Comparison of ENCODE assay signal across 20 cellular contexts in genomic region chr3:20682573-20682972, GRCh38.
DNase-seq lines count a peak whose midpoint lies in the region; ATAC-seq and TF ChIP-seq lines count a peak whose summit lies in the region.
"Had no signal": no experiment of that assay in that cellular context is flagged by ENCODE, and none has a peak within 500 bp of the region (broad histone marks: within the 10 kb centered on the region; RNA-seq: fewer than 3 reads in every experiment).

No MANE protein-coding gene starts in this region.

- no peak overlapping the region for H3K27ac Mint-ChIP-seq in activated T-helper 1 cell treated with anti-CD3 and anti-CD28 coated beads, Interleukin-12 subunit alpha, Interleukin-12 subunit beta, Interleukin-2, Interleukin-4 antibody, amounts not matched to agents 30 ng/mL and 10 ng/mL and 1 ng/mL, durations not matched to agents 14 hours and 24 hours and 36 hours

- H3K4me3 Mint-ChIP-seq in activated T-helper 1 cell treated with anti-CD3 and anti-CD28 coated beads, Interleukin-12 subunit alpha, Interleukin-12 subunit beta, Interleukin-2, Interleukin-4 antibody, amounts not matched to agents 30 ng/mL and 10 ng/mL and 1 ng/mL, durations not matched to agents 14 hours and 24 hours and 36 hours = no peak overlapping the region

- H3K27ac ChIP-seq in foreskin keratinocyte (no peak overlapping the region), esophagus squamous epithelium (no peak overlapping the region)
- H3K27ac ChIP-seq: BLaER1 treated with 17β-estradiol and CSF1 and Interleukin-3, amounts not matched to agents 10 nM and 100 nM; KMS-11; RWPE1; SJCRH30 had no signal

- intact Hi-C loops in esophagus squamous epithelium (cut with DNase I) = no loop called here
- intact Hi-C loops in activated T-helper 1 cell treated with anti-CD3 and anti-CD28 coated beads, Interleukin-12 subunit alpha, Interleukin-12 subunit beta, Interleukin-2, Interleukin-4 antibody, amounts not matched to agents 30 ng/mL and 10 ng/mL and 1 ng/mL, durations not matched to agents 14 hours and 24 hours and 36 hours (cut with micrococcal nuclease) = no loop called here

- no peaks in the 10 kb centered on the region for H3K27me3 ChIP-seq in foreskin keratinocyte
- H3K27me3 ChIP-seq in esophagus squamous epithelium = no peaks in the 10 kb centered on the region
- H3K27me3 ChIP-seq: BLaER1 treated with 17β-estradiol and CSF1 and Interleukin-3, amounts not matched to agents 10 nM and 100 nM; MG63; SJCRH30 had no signal

- H3K9me3 Mint-ChIP-seq in activated T-helper 1 cell treated with anti-CD3 and anti-CD28 coated beads, Interleukin-12 subunit alpha, Interleukin-12 subunit beta, Interleukin-2, Interleukin-4 antibody, amounts not matched to agents 30 ng/mL and 10 ng/mL and 1 ng/mL, durations not matched to agents 14 hours and 24 hours and 36 hours = peaks cover 28% of the 10 kb centered on the region

- TF ChIP-seq CTCF in foreskin keratinocyte (conservative IDR thresholded peaks at IDR 0.05) (no peak), esophagus squamous epithelium (IDR thresholded peaks at IDR 0.05) (no peak)

- ATAC-seq in foreskin keratinocyte (peak; percentile 14), HG03571 (IDR thresholded peaks at IDR 0.05; ENCODE audit: unreplicated experiment) (no peak)
- ATAC-seq: HepG2 had no signal

- H3K4me1 ChIP-seq in foreskin keratinocyte (no peaks in the 10 kb centered on the region), esophagus squamous epithelium (no peaks in the 10 kb centered on the region)
- H3K4me1 ChIP-seq: SJCRH30 had no signal

- 79 to 90% methylated on average over 5 of the region's 5 CpGs for WGBS in esophagus squamous epithelium, 2 donors

- H3K9me3 ChIP-seq in esophagus squamous epithelium = peaks cover 0 to 5% (median 3%) of the 10 kb centered on the region in 3 donors
- H3K9me3 ChIP-seq: MG63, SJCRH30 had no signal

- no peak overlapping the region for H3K4me3 ChIP-seq in esophagus squamous epithelium
- H3K4me3 ChIP-seq: BLaER1 treated with 17β-estradiol and CSF1 and Interleukin-3, amounts not matched to agents 10 nM and 100 nM; MG63; SJCRH30 had no signal

- no peaks in the 10 kb centered on the region for H3K27me3 Mint-ChIP-seq in activated T-helper 1 cell treated with anti-CD3 and anti-CD28 coated beads, Interleukin-12 subunit alpha, Interleukin-12 subunit beta, Interleukin-2, Interleukin-4 antibody, amounts not matched to agents 30 ng/mL and 10 ng/mL and 1 ng/mL, durations not matched to agents 14 hours and 24 hours and 36 hours (ENCODE audit: insufficient read depth)

- in situ Hi-C loops in Caki2 (cut with HindIII; ENCODE audit: low pct_unique_long_range_greater_than_20kb, low sequenced_read_pairs) = no loop called here

- DNase-seq in Caki2 (ENCODE audit: low read depth) (peak; percentile 74), NCI-H1048 (lab: John Stamatoyannopoulos, UW) (peak; percentile 24), amniotic epithelial cell (ENCODE audit: low read depth) (peak; percentile 12), foreskin keratinocyte (peak; percentile 40 to 72), esophagus squamous epithelium (lab: John Stamatoyannopoulos, UW) (no peak)
- no peak for DNase-seq in activated T-helper 1 cell treated with anti-CD3 and anti-CD28 coated beads, Interleukin-12 subunit alpha, Interleukin-12 subunit beta, Interleukin-2, Interleukin-4 antibody, amounts not matched to agents 30 ng/mL and 10 ng/mL and 1 ng/mL, durations not matched to agents 14 hours and 24 hours and 36 hours (ENCODE audit: low spot score)
- no peak for DNase-seq in activated CD4-positive, alpha-beta T cell treated with anti-CD3 and anti-CD28 coated beads for 4 hours
- DNase-seq: 8988T, GDM1, MG63, NCI-H1105 treated with DMSO at 0.1 percent for 48 hours, NCI-H187 treated with DMSO at 0.1 percent for 48 hours, NCI-H2171 treated with DMSO at 0.1 percent for 48 hours, NCI-H510A, SJCRH30 had no signal

- H3K4me1 Mint-ChIP-seq in activated T-helper 1 cell treated with anti-CD3 and anti-CD28 coated beads, Interleukin-12 subunit alpha, Interleukin-12 subunit beta, Interleukin-2, Interleukin-4 antibody, amounts not matched to agents 30 ng/mL and 10 ng/mL and 1 ng/mL, durations not matched to agents 14 hours and 24 hours and 36 hours (ENCODE audit: low read depth) = no peaks in the 10 kb centered on the region

- no peaks in the 10 kb centered on the region for H3K36me3 ChIP-seq in esophagus squamous epithelium
- H3K36me3 ChIP-seq: BLaER1 treated with 17β-estradiol and CSF1 and Interleukin-3, amounts not matched to agents 10 nM and 100 nM; MG63; SJCRH30 had no signal

- no peak for TF ChIP-seq POLR2A in esophagus squamous epithelium (IDR thresholded peaks at IDR 0.05)

- no peaks in the 10 kb centered on the region for H3K36me3 Mint-ChIP-seq in activated T-helper 1 cell treated with anti-CD3 and anti-CD28 coated beads, Interleukin-12 subunit alpha, Interleukin-12 subunit beta, Interleukin-2, Interleukin-4 antibody, amounts not matched to agents 30 ng/mL and 10 ng/mL and 1 ng/mL, durations not matched to agents 14 hours and 24 hours and 36 hours (ENCODE audit: low read depth)

Comparison
In these comparisons a context has a peak if more than half of its experiments do, and no peak if none do; other contexts are left out.
1. DNase-seq: peak in Caki2 (single experiment), NCI-H1048 (single experiment), amniotic epithelial cell (single experiment) and foreskin keratinocyte (2 of 2); none in esophagus squamous epithelium (single experiment), activated T-helper 1 cell treated with anti-CD3 and anti-CD28 coated beads, Interleukin-12 subunit alpha, Interleukin-12 subunit beta, Interleukin-2, Interleukin-4 antibody, amounts not matched to agents 30 ng/mL and 10 ng/mL and 1 ng/mL, durations not matched to agents 14 hours and 24 hours and 36 hours (single experiment) and activated CD4-positive, alpha-beta T cell treated with anti-CD3 and anti-CD28 coated beads for 4 hours (0 of 2).